In the genomic region with DNA sequence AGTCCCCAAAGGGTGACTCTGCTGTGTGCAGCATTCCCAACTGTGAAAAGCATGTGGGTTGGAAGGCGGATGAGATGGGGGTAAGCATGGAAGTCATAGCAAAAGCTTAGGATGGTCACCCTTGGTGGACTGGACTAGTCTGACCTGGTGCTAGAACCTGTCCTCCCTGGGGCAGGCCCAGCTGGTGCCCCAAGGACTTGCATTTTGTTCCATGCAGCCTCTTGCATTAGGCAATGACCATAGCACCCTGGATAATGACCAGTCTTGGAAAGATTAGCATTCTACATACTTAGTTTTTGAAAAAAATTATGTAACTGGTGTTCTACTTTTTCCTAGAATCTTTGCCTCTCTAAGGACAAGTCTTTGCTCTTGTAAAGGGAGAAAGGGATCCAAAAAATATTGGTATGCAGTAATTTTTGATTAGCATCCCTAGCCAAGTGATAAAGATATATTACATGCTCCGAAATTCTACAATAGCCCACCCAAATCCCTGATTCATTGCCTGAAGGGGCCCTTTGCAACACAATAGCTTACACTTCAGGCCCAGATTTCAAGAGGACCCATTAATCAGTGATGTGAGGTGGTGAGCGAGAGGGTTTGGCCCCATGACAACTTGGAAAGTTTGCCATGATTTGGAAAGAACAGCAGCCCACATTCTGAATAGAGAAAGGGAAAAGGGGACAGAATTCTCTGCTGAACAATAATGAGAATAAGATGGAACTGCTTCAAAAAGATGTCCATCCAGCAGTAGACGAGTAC, we compare ENCODE assay signal across 17 cellular contexts.
A peak's percentile ranks its signal among the peaks of the same experiment; 100 is the strongest.
DNase-seq lines count a peak whose midpoint lies in the region; FAIRE-seq and TF ChIP-seq lines count a peak whose summit lies in the region.
"Had no signal": no experiment of that assay in that cellular context is flagged by ENCODE, and none has a peak within 500 bp of the region (broad histone marks: within the 10 kb centered on the region; RNA-seq: fewer than 3 reads in every experiment).

No MANE protein-coding gene starts in this region.

- H3K27ac Mint-ChIP-seq in nephron = peak overlapping the region in 2 of 3 experiments; percentile 31 to 55
- H3K27ac Mint-ChIP-seq: endodermal cell, IgD-negative memory B cell, immature natural killer cell had no signal

- no peak overlapping the region for H3K4me3 Mint-ChIP-seq in nephron
- H3K4me3 Mint-ChIP-seq: activated T-cell treated with anti-CD3 and anti-CD28 coated beads, Interleukin-2, amount 50 U/mL, for 4 hours; endodermal cell; IgD-negative memory B cell; immature natural killer cell had no signal

- H3K36me3 Mint-ChIP-seq in nephron (ENCODE audit: low read depth) = no peaks in the 10 kb centered on the region
- H3K36me3 Mint-ChIP-seq: IgD-negative memory B cell, immature natural killer cell had no signal

- no peaks in the 10 kb centered on the region for H3K9me3 ChIP-seq in ascending aorta

- H3K27me3 ChIP-seq in ascending aorta = no peaks in the 10 kb centered on the region

- TF ChIP-seq CTCF in ascending aorta (IDR thresholded peaks at IDR 0.05) = no peak
- no peak for TF ChIP-seq CTCF in fibroblast of pulmonary artery (IDR thresholded peaks at IDR 0.05; ENCODE audit: low read length, missing control alignments)
- TF ChIP-seq CTCF in nephron (IDR thresholded peaks at IDR 0.05; ENCODE audit: unreplicated experiment in 3 of 3) = no peak

- H3K4me1 Mint-ChIP-seq in nephron = peaks cover 55% of the 10 kb centered on the region

- peaks cover 0 to 16% of the 10 kb centered on the region in 2 donors for H3K4me1 ChIP-seq in ascending aorta

- H3K27me3 Mint-ChIP-seq in nephron (ENCODE audit: low read depth) = no peaks in the 10 kb centered on the region

- H3K36me3 ChIP-seq in ascending aorta = no peaks in the 10 kb centered on the region

- intact Hi-C loops in ascending aorta (cut with DNase I) = loop anchor here (1.0 kb wide), 1 partner anchor 9 kb away; no protein-coding TSS in a partner anchor

- H3K9me3 Mint-ChIP-seq in nephron = no peaks in the 10 kb centered on the region
- H3K9me3 Mint-ChIP-seq: activated T-cell treated with anti-CD3 and anti-CD28 coated beads, Interleukin-2, amount 50 U/mL, for 4 hours; endodermal cell; immature natural killer cell had no signal

- DNase-seq in ascending aorta (ENCODE audit: low spot score in 2 of 2) (no peak), fibroblast of pulmonary artery (ENCODE audit: low read depth) (peak; percentile 55), NCI-H69 (lab: John Stamatoyannopoulos, UW) (no peak), COR-L47 (lab: John Stamatoyannopoulos, UW) (no peak), HTR-8/SVneo (ENCODE audit: insufficient read length, low spot score) (no peak), NCI-H446 (lab: John Stamatoyannopoulos, UW) (no peak)
- DNase-seq: activated CD4-positive, alpha-beta T cell treated with anti-CD3 and anti-CD28 coated beads, Interleukin-2, amount 50 U/mL, for 48 hours; activated T-cell treated with anti-CD3 and anti-CD28 coated beads, Interleukin-2, amount 50 U/mL, for 4 hours; endodermal cell; immature natural killer cell; NCI-H1930; NCI-H510A treated with DMSO at 0.1 percent for 48 hours; occipital lobe; small intestine had no signal

- H3K4me3 ChIP-seq in ascending aorta (no peak overlapping the region), fibroblast of pulmonary artery (replicated peaks; ENCODE audit: low read depth, low read length) (no peak overlapping the region)

- no peak for FAIRE-seq in HTR-8/SVneo (lab: Jason Lieb, UNC)
- FAIRE-seq: small intestine had no signal

- H3K27ac ChIP-seq in ascending aorta (peak overlapping the region; percentile 27 to 37), temporal lobe (ENCODE audit: low read depth, low read length) (peak overlapping the region; percentile 100)
